Comparison of ENCODE assay signal across 18 cellular contexts in genomic region chr12:127742231-127742630, GRCh38.
DNase-seq lines count a peak whose midpoint lies in the region; ATAC-seq lines count a peak whose summit lies in the region.
"Had no signal": no experiment of that assay in that cellular context is flagged by ENCODE, and none has a peak within 500 bp of the region (broad histone marks: within the 10 kb centered on the region; RNA-seq: fewer than 3 reads in every experiment).

No MANE protein-coding gene starts in this region.

- ATAC-seq in HG03457 (IDR thresholded peaks at IDR 0.05; ENCODE audit: unreplicated experiment), result no peak
- ATAC-seq: A549, GM23338 had no signal

- DNase-seq in H4 (ENCODE audit: low spot score) (peak; percentile 25), MV-4-11 (lab: John Stamatoyannopoulos, UW) (peak; percentile 93), astrocyte of the hippocampus (ENCODE audit: low read depth, low spot score) (peak; percentile 54), NOMO-1 treated with dmso at 0.1 percent for 144 hours (lab: John Stamatoyannopoulos, UW; ENCODE audit: unreplicated experiment) (no peak), NCI-H345 (lab: John Stamatoyannopoulos, UW) (no peak)
- DNase-seq: 8988T; ACHN; AML-193; C1 segment of cervical spinal cord; Calu3; CD4-positive, alpha-beta memory T cell; COR-L47; DMS53; DMS79 treated with DMSO at 0.1 percent for 48 hours; HFFc6 had no signal

Comparison
In these comparisons a context has a peak if more than half of its experiments do, and no peak if none do; other contexts are left out.
1. DNase-seq: peak in H4 (single experiment), MV-4-11 (single experiment) and astrocyte of the hippocampus (single experiment); none in NOMO-1 treated with dmso at 0.1 percent for 144 hours (single experiment) and NCI-H345 (single experiment).